ENCODE assay signal across 10 cellular contexts in the genomic region with DNA sequence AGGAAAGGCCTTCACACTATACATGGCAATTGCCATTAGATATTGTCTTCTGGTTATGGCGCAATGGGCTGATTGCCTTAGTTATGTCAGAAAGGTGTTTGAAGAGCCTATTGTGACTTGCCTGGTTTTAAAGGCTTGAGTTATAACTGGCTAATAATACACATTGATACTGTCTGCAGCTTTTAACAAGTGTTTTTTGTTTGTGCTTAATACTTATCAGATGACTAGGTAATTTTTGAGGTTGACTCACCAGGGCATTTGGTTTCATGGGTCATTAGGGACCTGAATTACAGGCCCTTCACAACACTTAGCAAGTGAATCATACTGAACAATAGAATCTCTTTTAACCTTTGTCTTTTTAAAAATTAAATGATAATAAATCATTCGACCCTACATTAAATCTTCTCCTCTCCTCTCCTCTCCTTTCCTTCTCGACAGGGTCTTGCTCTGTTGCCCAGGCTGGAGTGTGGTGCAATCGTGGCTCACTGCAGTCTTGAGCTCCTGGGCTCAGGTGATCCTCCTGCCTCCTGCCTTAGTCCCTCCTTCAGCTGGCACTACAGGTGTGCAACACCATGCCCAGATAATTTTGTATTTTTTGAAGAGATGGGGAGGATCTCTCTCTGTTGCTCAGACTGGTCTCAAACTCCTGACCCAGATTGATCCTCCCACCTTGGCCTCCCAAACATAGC.
DNase-seq lines count a peak whose midpoint lies in the region; FAIRE-seq lines count a peak whose summit lies in the region.
"Had no signal": no experiment of that assay in that cellular context is flagged by ENCODE, and none has a peak within 500 bp of the region (broad histone marks: within the 10 kb centered on the region; RNA-seq: fewer than 3 reads in every experiment).

No MANE protein-coding gene starts in this region.

- FAIRE-seq in RCC 7860 (lab: Jason Lieb, UNC), result peak; percentile 99

- DNase-seq in DMS153 (lab: John Stamatoyannopoulos, UW) (peak; percentile 47), DMS153 treated with DMSO at 0.1 percent for 48 hours (lab: John Stamatoyannopoulos, UW; ENCODE audit: unreplicated experiment) (no peak), RCC 7860 (ENCODE audit: low spot score) (peak; percentile 90), fibroblast of gingiva (ENCODE audit: low read depth) (peak; percentile 75), stromal cell of bone marrow (ENCODE audit: low read depth) (peak; percentile 84), iPS-NIHi11 (ENCODE audit: low spot score) (no peak), NOMO-1 treated with DMSO at 0.1 percent for 48 hours (lab: John Stamatoyannopoulos, UW; ENCODE audit: unreplicated experiment) (no peak)
- no peak for DNase-seq in activated CD4-positive, alpha-beta T cell treated with anti-CD3 and anti-CD28 coated beads for 48 hours
- DNase-seq: activated CD4-positive, alpha-beta T cell treated with anti-CD3 and anti-CD28 coated beads for 36 hours; activated naive CD4-positive, alpha-beta T cell treated with anti-CD3 and anti-CD28 coated beads, Interleukin-2, amount 50 U/mL, for 16 hours had no signal

Comparison
In these comparisons a context has a peak if more than half of its experiments do, and no peak if none do; other contexts are left out.
1. DNase-seq: peak in DMS153 (single experiment), RCC 7860 (single experiment), fibroblast of gingiva (single experiment) and stromal cell of bone marrow (single experiment); none in DMS153 treated with DMSO at 0.1 percent for 48 hours (single experiment), iPS-NIHi11 (single experiment), NOMO-1 treated with DMSO at 0.1 percent for 48 hours (single experiment) and activated CD4-positive, alpha-beta T cell treated with anti-CD3 and anti-CD28 coated beads for 48 hours (single experiment).